Comparison of ENCODE assay signal across 17 cellular contexts in genomic region chr12:111094157-111094772, GRCh38.
DNase-seq lines count a peak whose midpoint lies in the region; TF ChIP-seq lines count a peak whose summit lies in the region.
"Had no signal": no experiment of that assay in that cellular context is flagged by ENCODE, and none has a peak within 500 bp of the region (broad histone marks: within the 10 kb centered on the region; RNA-seq: fewer than 3 reads in every experiment).

No MANE protein-coding gene starts in this region.

- no peak overlapping the region for H3K4me3 Mint-ChIP-seq in nephron progenitor cell
- no peak overlapping the region for H3K4me3 Mint-ChIP-seq in osteocyte (ENCODE audit: unreplicated experiment)

- H3K27ac ChIP-seq in MM.1S (ENCODE audit: low read length) (no peak overlapping the region), VCaP (peak overlapping the region; percentile 90)
- H3K27ac ChIP-seq: KMS-11 had no signal

- no peaks in the 10 kb centered on the region for H4K20me1 ChIP-seq in MM.1S (ENCODE audit: insufficient read depth, low read length)

- DNase-seq in MM.1S (no peak), nephron progenitor cell (no peak), SKM-1 (lab: John Stamatoyannopoulos, UW; ENCODE audit: unreplicated experiment) (no peak), osteocyte (ENCODE audit: extremely low spot score, unreplicated experiment) (no peak), globus pallidus (ENCODE audit: low spot score) (no peak), NCI-H1694 (lab: John Stamatoyannopoulos, UW) (no peak)
- DNase-seq: IMR-90, NCI-H1048, NCI-H1694 treated with DMSO at 0.1 percent for 48 hours, NCI-H2081 treated with DMSO at 0.1 percent for 48 hours, NCI-H2171, NCI-H226, NCI-H510A, SK-N-SH had no signal

- no peaks in the 10 kb centered on the region for H3K9me2 ChIP-seq in MM.1S (replicated peaks; ENCODE audit: insufficient read depth, low read length)
- H3K9me2 ChIP-seq: SK-N-SH had no signal

- no peaks in the 10 kb centered on the region for H3K79me2 ChIP-seq in MM.1S (ENCODE audit: low read length)

- H3K9ac ChIP-seq in MM.1S (ENCODE audit: low read length), result no peak overlapping the region
- H3K9ac ChIP-seq: KMS-11, SK-N-SH had no signal

- TF ChIP-seq CTCF in MM.1S (IDR thresholded peaks at IDR 0.05; ENCODE audit: low read length) (no peak), VCaP (conservative IDR thresholded peaks at IDR 0.05) (no peak), nephron progenitor cell (IDR thresholded peaks at IDR 0.05) (no peak), osteocyte (IDR thresholded peaks at IDR 0.05) (no peak)

- no peak overlapping the region for H2AFZ ChIP-seq in MM.1S (ENCODE audit: low read length)

- no peaks in the 10 kb centered on the region for H3K27me3 ChIP-seq in MM.1S (replicated peaks; ENCODE audit: insufficient read depth, low read length)

- H3K36me3 ChIP-seq in MM.1S (replicated peaks; ENCODE audit: insufficient read depth, low read length), result no peaks in the 10 kb centered on the region

- H3K4me3 ChIP-seq in MM.1S (ENCODE audit: low read length), result no peak overlapping the region

- H3K9me3 ChIP-seq in MM.1S (replicated peaks; ENCODE audit: insufficient read depth, low read length), result no peaks in the 10 kb centered on the region
- H3K9me3 ChIP-seq: SK-N-SH had no signal

- H3K4me2 ChIP-seq in MM.1S (ENCODE audit: low read depth, low read length), result peak overlapping the region; percentile 32; the same call in 1 of the 2 replicates
- H3K4me2 ChIP-seq: KMS-11, SK-N-SH had no signal

- H3K9me3 Mint-ChIP-seq in nephron progenitor cell (no peaks in the 10 kb centered on the region), osteocyte (ENCODE audit: unreplicated experiment) (no peaks in the 10 kb centered on the region)
- H3K9me3 Mint-ChIP-seq: T-cell had no signal

- peak overlapping the region; percentile 49 for H3K27ac Mint-ChIP-seq in nephron progenitor cell
- no peak overlapping the region for H3K27ac Mint-ChIP-seq in osteocyte (ENCODE audit: unreplicated experiment)
- H3K27ac Mint-ChIP-seq: T-cell had no signal

- H3K4me1 Mint-ChIP-seq in nephron progenitor cell (peaks cover 24% of the 10 kb centered on the region), osteocyte (ENCODE audit: unreplicated experiment) (no peaks in the 10 kb centered on the region)

- no peaks in the 10 kb centered on the region for H3F3A ChIP-seq in MM.1S (ENCODE audit: insufficient read depth, low read length)

- H3K36me3 Mint-ChIP-seq in nephron progenitor cell (ENCODE audit: low read depth) (no peaks in the 10 kb centered on the region), osteocyte (ENCODE audit: unreplicated experiment) (no peaks in the 10 kb centered on the region)
- H3K36me3 Mint-ChIP-seq: T-cell had no signal

- peaks cover 4% of the 10 kb centered on the region; the same call in 1 of the 2 replicates for H3K4me1 ChIP-seq in MM.1S (ENCODE audit: low read length)

- H3K27me3 Mint-ChIP-seq in nephron progenitor cell (ENCODE audit: low read depth, poor library complexity) (peaks cover 11% of the 10 kb centered on the region), osteocyte (ENCODE audit: unreplicated experiment) (peaks cover 3% of the 10 kb centered on the region)
